In the genomic region with DNA sequence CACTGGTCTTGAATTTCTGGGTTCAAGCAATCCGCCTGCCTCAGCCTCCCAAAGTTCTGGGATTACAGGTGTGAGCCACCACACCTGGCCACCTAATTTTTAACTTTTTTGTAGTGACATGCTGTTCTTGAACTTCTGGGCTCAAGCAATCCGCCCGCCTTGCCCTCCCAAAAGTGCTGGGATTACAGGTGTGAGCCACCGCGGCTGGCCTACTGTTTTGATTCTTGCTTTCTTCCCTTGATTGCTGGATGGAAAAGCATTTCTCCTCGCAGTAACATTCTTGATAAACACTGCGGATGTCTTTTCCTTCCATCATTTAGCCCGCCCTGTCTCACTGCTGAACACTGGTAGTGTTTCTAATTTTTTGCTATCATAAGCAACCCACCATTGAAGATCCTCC, we compare ENCODE assay signal across 38 cellular contexts.
"Had no signal": no experiment of that assay in that cellular context is flagged by ENCODE, and none has a peak within 500 bp of the region (broad histone marks: within the 10 kb centered on the region; RNA-seq: fewer than 3 reads in every experiment).

No MANE protein-coding gene starts in this region.

- H3K4me1 ChIP-seq: ascending aorta, body of pancreas had no signal

- DNase-seq: activated effector memory CD4-positive, alpha-beta T cell treated with anti-CD3 and anti-CD28 coated beads, Interleukin-2, amount 50 U/mL, for 16 hours; activated effector memory CD4-positive, alpha-beta T cell treated with Interleukin-2 at 50 U/mL for 16 hours; activated gamma-delta T cell; activated gamma-delta T cell treated with Interleukin-2 at 50 U/mL for 16 hours; activated naive CD4-positive, alpha-beta T cell; activated naive CD4-positive, alpha-beta T cell treated with anti-CD3 and anti-CD28 coated beads for 36 hours; activated naive CD4-positive, alpha-beta T cell treated with anti-CD3 and anti-CD28 coated beads, Interleukin-2, amount 10 ng/mL, durations not matched to agents 7 days and 5 days; activated naive CD4-positive, alpha-beta T cell treated with anti-CD3 and anti-CD28 coated beads, Interleukin-2, amount 50 U/mL, for 16 hours; activated naive CD4-positive, alpha-beta T cell treated with Interleukin-2 at 50 U/mL for 16 hours; activated naive CD8-positive, alpha-beta T cell treated with anti-CD3 and anti-CD28 coated beads for 36 hours; activated naive CD8-positive, alpha-beta T cell treated with anti-CD3 and anti-CD28 coated beads, Interleukin-2, amount 10 ng/mL, durations not matched to agents 7 days and 5 days; activated naive CD8-positive, alpha-beta T cell treated with anti-CD3 and anti-CD28 coated beads, Interleukin-2, amount 50 U/mL, for 24 hours; activated T-cell treated with anti-CD3 and anti-CD28 coated beads, Interleukin-2, amount 50 U/mL, for 1 hour; activated T-cell treated with anti-CD3 and anti-CD28 coated beads, Interleukin-2, amount 50 U/mL, for 24 hours; activated T-cell treated with anti-CD3 and anti-CD28 coated beads, Interleukin-2, amount 50 U/mL, for 4 hours; activated T-cell treated with anti-CD3 and anti-CD28 coated beads, Interleukin-2, amount 50 U/mL, for 48 hours; activated T-cell treated with anti-CD3 and anti-CD28 coated beads, Interleukin-2, amount 50 U/mL, for 72 hours; adrenal gland; amniotic stem cell; amygdala; anterior cingulate cortex; aorta; body of pancreas; brain microvascular endothelial cell; caudate nucleus; central memory CD4-positive, alpha-beta T cell; cerebellar nuclear complex had no signal

- H3K4me3 Mint-ChIP-seq: activated naive CD4-positive, alpha-beta T cell treated with anti-CD3 and anti-CD28 coated beads for 36 hours; activated naive CD4-positive, alpha-beta T cell treated with anti-CD3 and anti-CD28 coated beads, Interleukin-2, amount 10 ng/mL, durations not matched to agents 7 days and 5 days; activated naive CD4-positive, alpha-beta T cell treated with anti-CD3 and anti-CD28 coated beads, Interleukin-2, amount 50 U/mL, for 24 hours; activated naive CD8-positive, alpha-beta T cell; activated naive CD8-positive, alpha-beta T cell treated with anti-CD3 and anti-CD28 coated beads for 36 hours; activated naive CD8-positive, alpha-beta T cell treated with anti-CD3 and anti-CD28 coated beads, Interleukin-2, amount 10 ng/mL, durations not matched to agents 7 days and 5 days; activated naive CD8-positive, alpha-beta T cell treated with anti-CD3 and anti-CD28 coated beads, Interleukin-2, amount 50 U/mL, for 24 hours; activated T-cell treated with anti-CD3 and anti-CD28 coated beads, Interleukin-2, amount 50 U/mL, for 24 hours; activated T-cell treated with anti-CD3 and anti-CD28 coated beads, Interleukin-2, amount 50 U/mL, for 4 hours; activated T-cell treated with anti-CD3 and anti-CD28 coated beads, Interleukin-2, amount 50 U/mL, for 72 hours; activated T-helper 1 cell treated with anti-CD3 and anti-CD28 coated beads, Interleukin-12 subunit alpha, Interleukin-12 subunit beta, Interleukin-2, Interleukin-4 antibody, amounts not matched to agents 30 ng/mL and 10 ng/mL and 1 ng/mL, durations not matched to agents 14 hours and 24 hours and 36 hours; activated T-helper 17 cell treated with anti-CD3 and anti-CD28 coated beads, Interleukin-2, amount 50 U/mL, for 72 hours; brain; central memory CD8-positive, alpha-beta T cell had no signal

- H3K9me3 Mint-ChIP-seq: activated naive CD4-positive, alpha-beta T cell treated with anti-CD3 and anti-CD28 coated beads for 36 hours; activated naive CD4-positive, alpha-beta T cell treated with anti-CD3 and anti-CD28 coated beads, Interleukin-2, amount 10 ng/mL, durations not matched to agents 7 days and 5 days; activated naive CD4-positive, alpha-beta T cell treated with anti-CD3 and anti-CD28 coated beads, Interleukin-2, amount 50 U/mL, for 24 hours; activated naive CD4-positive, alpha-beta T cell treated with anti-CD3 and anti-CD28 coated beads, Interleukin-2, amount 50 U/mL, for 72 hours; activated naive CD8-positive, alpha-beta T cell treated with anti-CD3 and anti-CD28 coated beads for 36 hours; activated naive CD8-positive, alpha-beta T cell treated with anti-CD3 and anti-CD28 coated beads, Interleukin-2, amount 10 ng/mL, durations not matched to agents 7 days and 5 days; activated naive CD8-positive, alpha-beta T cell treated with anti-CD3 and anti-CD28 coated beads, Interleukin-2, amount 50 U/mL, for 24 hours; activated T-cell treated with anti-CD3 and anti-CD28 coated beads, Interleukin-2, amount 50 U/mL, for 24 hours; activated T-cell treated with anti-CD3 and anti-CD28 coated beads, Interleukin-2, amount 50 U/mL, for 4 hours; activated T-cell treated with anti-CD3 and anti-CD28 coated beads, Interleukin-2, amount 50 U/mL, for 72 hours; activated T-helper 1 cell treated with anti-CD3 and anti-CD28 coated beads, Interleukin-12 subunit alpha, Interleukin-12 subunit beta, Interleukin-2, Interleukin-4 antibody, amounts not matched to agents 30 ng/mL and 10 ng/mL and 1 ng/mL, durations not matched to agents 14 hours and 24 hours and 36 hours; activated T-helper 17 cell treated with anti-CD3 and anti-CD28 coated beads, Interleukin-2, amount 50 U/mL, for 72 hours; activated T-helper 2 cell treated with anti-CD3 and anti-CD28 coated beads, Interferon-gamma antibody, Interleukin-2, Interleukin-4, amounts not matched to agents 10 μg/mL and 5 μg/mL and 100 μg/mL, durations not matched to agents 14 hours and 24 hours and 36 hours; central memory CD8-positive, alpha-beta T cell had no signal

- H3K9me3 ChIP-seq: adrenal gland, ascending aorta, body of pancreas, breast epithelium had no signal

- H3K27me3 Mint-ChIP-seq: activated naive CD4-positive, alpha-beta T cell treated with anti-CD3 and anti-CD28 coated beads, Interleukin-2, amount 10 ng/mL, durations not matched to agents 7 days and 5 days; activated naive CD4-positive, alpha-beta T cell treated with anti-CD3 and anti-CD28 coated beads, Interleukin-2, amount 50 U/mL, for 24 hours; activated naive CD8-positive, alpha-beta T cell; activated naive CD8-positive, alpha-beta T cell treated with anti-CD3 and anti-CD28 coated beads for 36 hours; activated naive CD8-positive, alpha-beta T cell treated with anti-CD3 and anti-CD28 coated beads, Interleukin-2, amount 10 ng/mL, durations not matched to agents 7 days and 5 days; activated naive CD8-positive, alpha-beta T cell treated with anti-CD3 and anti-CD28 coated beads, Interleukin-2, amount 50 U/mL, for 24 hours; activated T-cell treated with anti-CD3 and anti-CD28 coated beads, Interleukin-2, amount 50 U/mL, for 24 hours; activated T-helper 17 cell treated with anti-CD3 and anti-CD28 coated beads, Interleukin-2, amount 50 U/mL, for 72 hours; brain; central memory CD8-positive, alpha-beta T cell had no signal

- H3K4me3 ChIP-seq: adrenal gland, ascending aorta, body of pancreas, breast epithelium, cardiac muscle cell had no signal

- H3K27me3 ChIP-seq: adrenal gland, ascending aorta, body of pancreas, brain microvascular endothelial cell, breast epithelium, cardiac muscle cell had no signal

- H3K4me1 Mint-ChIP-seq: activated naive CD4-positive, alpha-beta T cell treated with anti-CD3 and anti-CD28 coated beads, Interleukin-2, amount 10 ng/mL, durations not matched to agents 7 days and 5 days; activated naive CD4-positive, alpha-beta T cell treated with anti-CD3 and anti-CD28 coated beads, Interleukin-2, amount 50 U/mL, for 24 hours; activated naive CD8-positive, alpha-beta T cell treated with anti-CD3 and anti-CD28 coated beads for 36 hours; activated naive CD8-positive, alpha-beta T cell treated with anti-CD3 and anti-CD28 coated beads, Interleukin-2, amount 10 ng/mL, durations not matched to agents 7 days and 5 days; central memory CD8-positive, alpha-beta T cell had no signal

- H3K36me3 ChIP-seq: adrenal gland, brain microvascular endothelial cell, breast epithelium, cardiac muscle cell had no signal

- H3K27ac Mint-ChIP-seq: activated naive CD4-positive, alpha-beta T cell treated with anti-CD3 and anti-CD28 coated beads for 36 hours; activated naive CD4-positive, alpha-beta T cell treated with anti-CD3 and anti-CD28 coated beads, Interleukin-2, amount 10 ng/mL, durations not matched to agents 7 days and 5 days; activated naive CD4-positive, alpha-beta T cell treated with anti-CD3 and anti-CD28 coated beads, Interleukin-2, amount 50 U/mL, for 24 hours; activated naive CD4-positive, alpha-beta T cell treated with anti-CD3 and anti-CD28 coated beads, Interleukin-2, amount 50 U/mL, for 72 hours; activated naive CD8-positive, alpha-beta T cell; activated naive CD8-positive, alpha-beta T cell treated with anti-CD3 and anti-CD28 coated beads for 36 hours; activated naive CD8-positive, alpha-beta T cell treated with anti-CD3 and anti-CD28 coated beads, Interleukin-2, amount 10 ng/mL, durations not matched to agents 7 days and 5 days; activated naive CD8-positive, alpha-beta T cell treated with anti-CD3 and anti-CD28 coated beads, Interleukin-2, amount 50 U/mL, for 24 hours; activated T-cell treated with anti-CD3 and anti-CD28 coated beads, Interleukin-2, amount 50 U/mL, for 24 hours; activated T-cell treated with anti-CD3 and anti-CD28 coated beads, Interleukin-2, amount 50 U/mL, for 72 hours; activated T-helper 1 cell treated with anti-CD3 and anti-CD28 coated beads, Interleukin-12 subunit alpha, Interleukin-12 subunit beta, Interleukin-2, Interleukin-4 antibody, amounts not matched to agents 30 ng/mL and 10 ng/mL and 1 ng/mL, durations not matched to agents 14 hours and 24 hours and 36 hours; activated T-helper 17 cell treated with anti-CD3 and anti-CD28 coated beads, Interleukin-2, amount 50 U/mL, for 72 hours; activated T-helper 2 cell treated with anti-CD3 and anti-CD28 coated beads, Interferon-gamma antibody, Interleukin-2, Interleukin-4, amounts not matched to agents 10 μg/mL and 5 μg/mL and 100 μg/mL, durations not matched to agents 14 hours and 24 hours and 36 hours; brain had no signal

- H3K36me3 Mint-ChIP-seq: activated naive CD4-positive, alpha-beta T cell treated with anti-CD3 and anti-CD28 coated beads, Interleukin-2, amount 10 ng/mL, durations not matched to agents 7 days and 5 days had no signal

- ATAC-seq: activated naive CD4-positive, alpha-beta T cell treated with anti-CD3 and anti-CD28 coated beads, Interleukin-2, amount 50 U/mL, for 72 hours; activated naive CD8-positive, alpha-beta T cell treated with anti-CD3 and anti-CD28 coated beads, Interleukin-2, amount 50 U/mL, for 24 hours; activated T-cell treated with anti-CD3 and anti-CD28 coated beads, Interleukin-2, amount 50 U/mL, for 4 hours; activated T-cell treated with anti-CD3 and anti-CD28 coated beads, Interleukin-2, amount 50 U/mL, for 72 hours; activated T-helper 17 cell treated with anti-CD3 and anti-CD28 coated beads, Interleukin-2, amount 50 U/mL, for 72 hours; body of pancreas had no signal

- H3K27ac ChIP-seq: adrenal gland, ascending aorta, body of pancreas, brain microvascular endothelial cell, breast epithelium, cardiac muscle cell had no signal
